9 cellular contexts compared by ENCODE assay signal in genomic region chr5:98827161-98827560, GRCh38. TPM values are rescaled to one million over a fixed set of nuclear protein-coding genes. Genes with fewer than 3 reads are reported as not detected.
DNase-seq lines count a peak whose midpoint lies in the region; ATAC-seq and TF ChIP-seq lines count a peak whose summit lies in the region.
"Had no signal": no experiment of that assay in that cellular context is flagged by ENCODE, and none has a peak within 500 bp of the region (broad histone marks: within the 10 kb centered on the region; RNA-seq: fewer than 3 reads in every experiment).

No MANE protein-coding gene starts in this region.

- H3K36me3 ChIP-seq in SK-N-SH (replicated peaks in 1 of 2; ENCODE audit: control insufficient read depth in 1 of 2, insufficient read depth in 2 of 2, low read length in 1 of 2), result no peaks in the 10 kb centered on the region
- H3K36me3 ChIP-seq in tibial artery, result no peaks in the 10 kb centered on the region
- H3K36me3 ChIP-seq: HAP-1 had no signal

- CTCF ChIA-PET in GM10248 (lab: Yijun Ruan, JAX) (interaction anchor here (1.4 to 1.8 kb wide), 2 partner anchors 13 to 58 kb away, joined by 4 to 9 read pairs; no protein-coding TSS in a partner anchor), SK-N-SH (lab: Yijun Ruan, JAX) (no interaction called here)

- H3K4me3 ChIP-seq in SK-N-SH (ENCODE audit: low read depth in 2 of 2, low read length in 1 of 2) (no peak overlapping the region), tibial artery (no peak overlapping the region)
- H3K4me3 ChIP-seq: HAP-1 had no signal

- H3K9me2 ChIP-seq in SK-N-SH, result no peaks in the 10 kb centered on the region

- TF ChIP-seq CTCF in GM10248 (IDR thresholded peaks at IDR 0.05; ENCODE audit: control extremely low read depth, extremely low read depth, low read depth, missing control alignments) (peak; percentile 46), SK-N-SH (IDR thresholded peaks at IDR 0.05) (peak; percentile 73), glutamatergic neuron (IDR thresholded peaks at IDR 0.05; ENCODE audit: partially characterized antibody, unreplicated experiment) (peak; percentile 60), tibial artery (IDR thresholded peaks at IDR 0.05) (peak; percentile 24 to 37)

- H3K4me1 ChIP-seq in SK-N-SH (ENCODE audit: control insufficient read depth in 1 of 2, insufficient read depth in 2 of 2, low read depth in 1 of 2, low read length in 1 of 2) (no peaks in the 10 kb centered on the region), tibial artery (no peaks in the 10 kb centered on the region)
- H3K4me1 ChIP-seq: HAP-1 had no signal

- H3K4me2 ChIP-seq in SK-N-SH, result no peak overlapping the region

- H3K9ac ChIP-seq in SK-N-SH, result no peak overlapping the region

- peaks cover 2% of the 10 kb centered on the region for H3K27me3 Mint-ChIP-seq in glutamatergic neuron (ENCODE audit: unreplicated experiment)
- no peaks in the 10 kb centered on the region for H3K27me3 Mint-ChIP-seq in stimulated activated memory B cell treated with anti-CD40 and anti-IgM and Interleukin-4, amounts not matched to agents 10 μg/mL and 1 μg/mL and 100 μg/mL, for 72 hours

- no peak overlapping the region for H2AFZ ChIP-seq in SK-N-SH (ENCODE audit: low read depth)

- H4K20me1 ChIP-seq in SK-N-SH (ENCODE audit: insufficient read depth), result no peaks in the 10 kb centered on the region

- H3K79me2 ChIP-seq in SK-N-SH (ENCODE audit: insufficient read depth), result no peaks in the 10 kb centered on the region

- no peak overlapping the region for H3K4me3 Mint-ChIP-seq in glutamatergic neuron (ENCODE audit: unreplicated experiment)
- no peak overlapping the region for H3K4me3 Mint-ChIP-seq in stimulated activated memory B cell treated with anti-CD40 and anti-IgM and Interleukin-4, amounts not matched to agents 10 μg/mL and 1 μg/mL and 100 μg/mL, for 72 hours

- H3F3A ChIP-seq in SK-N-SH (replicated peaks; ENCODE audit: insufficient read depth), result peaks cover 5% of the 10 kb centered on the region

- H3K9me3 ChIP-seq in SK-N-SH (no peaks in the 10 kb centered on the region), tibial artery (no peaks in the 10 kb centered on the region)

- peak; percentile 60 for ATAC-seq in HG03442 (IDR thresholded peaks at IDR 0.05; ENCODE audit: unreplicated experiment)
- ATAC-seq in stimulated activated memory B cell treated with anti-CD40 and anti-IgM and Interleukin-4, amounts not matched to agents 10 μg/mL and 1 μg/mL and 100 μg/mL, for 72 hours, result no peak

- no peaks in the 10 kb centered on the region for H3K27me3 ChIP-seq in SK-N-SH (ENCODE audit: insufficient read depth)
- H3K27me3 ChIP-seq in tibial artery, result no peaks in the 10 kb centered on the region

- H3K27ac ChIP-seq in SK-N-SH (ENCODE audit: low read depth in 2 of 2, low read length in 1 of 2) (no peak overlapping the region), tibial artery (no peak overlapping the region)

- DNase-seq in A172 (ENCODE audit: low spot score) (peak; percentile 37), GM10248 (ENCODE audit: extremely low spot score) (no peak), SK-N-SH (peak; percentile 56), glutamatergic neuron (no peak), tibial artery (no peak)
- no peak for DNase-seq in activated CD4-positive, CD25-positive, alpha-beta regulatory T cell treated with anti-CD3 and anti-CD28 coated beads, Interleukin-2, amount 50 U/mL, for 72 hours

- intact Hi-C loops in tibial artery (cut with DNase I; ENCODE audit: low total_unique reads), result no loop called here

- POLR2A ChIA-PET in GM10248 (lab: Yijun Ruan, JAX) (no interaction called here), SK-N-SH (lab: Yijun Ruan, JAX) (no interaction called here)

- no peak for TF ChIP-seq EP300 in SK-N-SH (IDR thresholded peaks at IDR 0.05; ENCODE audit: borderline replicate concordance in 1 of 2, low read depth in 1 of 2, low read length in 1 of 2)

- H3K4me1 Mint-ChIP-seq in glutamatergic neuron (ENCODE audit: low read depth, unreplicated experiment), result no peaks in the 10 kb centered on the region
- no peaks in the 10 kb centered on the region for H3K4me1 Mint-ChIP-seq in stimulated activated memory B cell treated with anti-CD40 and anti-IgM and Interleukin-4, amounts not matched to agents 10 μg/mL and 1 μg/mL and 100 μg/mL, for 72 hours

- no peak overlapping the region for H3K27ac Mint-ChIP-seq in glutamatergic neuron (ENCODE audit: unreplicated experiment)
- H3K27ac Mint-ChIP-seq in stimulated activated memory B cell treated with anti-CD40 and anti-IgM and Interleukin-4, amounts not matched to agents 10 μg/mL and 1 μg/mL and 100 μg/mL, for 72 hours, result no peak overlapping the region

- no peaks in the 10 kb centered on the region for H3K9me3 Mint-ChIP-seq in glutamatergic neuron (ENCODE audit: unreplicated experiment)
- no peaks in the 10 kb centered on the region for H3K9me3 Mint-ChIP-seq in stimulated activated memory B cell treated with anti-CD40 and anti-IgM and Interleukin-4, amounts not matched to agents 10 μg/mL and 1 μg/mL and 100 μg/mL, for 72 hours

- no peaks in the 10 kb centered on the region for H3K36me3 Mint-ChIP-seq in glutamatergic neuron (ENCODE audit: unreplicated experiment)
- H3K36me3 Mint-ChIP-seq in stimulated activated memory B cell treated with anti-CD40 and anti-IgM and Interleukin-4, amounts not matched to agents 10 μg/mL and 1 μg/mL and 100 μg/mL, for 72 hours, result no peaks in the 10 kb centered on the region

- peak; percentile 86 for TF ChIP-seq RAD21 in SK-N-SH (IDR thresholded peaks at IDR 0.05; ENCODE audit: low read length)

- 0% methylated on average over 1 of the region's 1 CpG for WGBS in SK-N-SH (ENCODE audit: low lambda C conversion rate)

TF ChIP-seq in SK-N-SH, 30 proteins besides CTCF, POLR2A, EP300 and RAD21:
- TF ChIP-seq GABPA (IDR thresholded peaks at IDR 0.05; ENCODE audit: low read depth) (no peak), RXRA (IDR thresholded peaks at IDR 0.05; ENCODE audit: borderline replicate concordance, low read depth) (no peak), TEAD4 (IDR thresholded peaks at IDR 0.05; ENCODE audit: borderline replicate concordance, insufficient read depth) (no peak), SMC3 (IDR thresholded peaks at IDR 0.05; ENCODE audit: low read depth, low read length) (peak; percentile 78), REST (IDR thresholded peaks at IDR 0.05; ENCODE audit: low read depth, low read length) (no peak), TCF12 (IDR thresholded peaks at IDR 0.05) (peak; percentile 24; the same call in 1 of the 2 replicates), NRF1 (IDR thresholded peaks at IDR 0.05; ENCODE audit: low read depth, low read length) (no peak)

RNA-seq across cellular contexts. Expression of gene RGMB, which starts 53.7 kb away (rescaled TPM):
- 22.0 and 22.8 TPM in 2 replicates for total RNA-seq in A172 (2014; rRNA removed; shearing (Covaris generic))
- 72.6 and 86.7 TPM in 2 replicates for polyA plus RNA-seq in SK-N-SH (2012; rRNA removed)
- 71.7 and 77.5 TPM in 2 replicates for polyA plus RNA-seq in SK-N-SH (2012; cell fraction: cytosol; rRNA removed)
- 242 and 373 TPM in 2 replicates for polyA plus RNA-seq in SK-N-SH (2012; cell fraction: nucleus; rRNA removed)
- total RNA-seq in glutamatergic neuron (ENCODE audit: unreplicated experiment), result 95.9 TPM

Comparison
In these comparisons a context has a peak if more than half of its experiments do, and no peak if none do; other contexts are left out.
1. DNase-seq: peak in A172 (single experiment) and SK-N-SH (single experiment); none in GM10248 (single experiment), glutamatergic neuron (single experiment), tibial artery (0 of 2) and activated CD4-positive, CD25-positive, alpha-beta regulatory T cell treated with anti-CD3 and anti-CD28 coated beads, Interleukin-2, amount 50 U/mL, for 72 hours (single experiment).
2. Peak in every context shown above with its lines, with median percentiles within 50 percentile points of each other: CTCF ChIP-seq.